30 cellular contexts compared by ENCODE assay signal in genomic region chr18:78526923-78527775, GRCh38.
DNase-seq lines count a peak whose midpoint lies in the region; ATAC-seq and TF ChIP-seq lines count a peak whose summit lies in the region.
"Had no signal": no experiment of that assay in that cellular context is flagged by ENCODE, and none has a peak within 500 bp of the region (broad histone marks: within the 10 kb centered on the region; RNA-seq: fewer than 3 reads in every experiment).

No MANE protein-coding gene starts in this region.

- intact Hi-C loops in heart left ventricle (cut with DNase I), result no loop called here
- intact Hi-C loops in left ventricle myocardium inferior (cut with micrococcal nuclease), result no loop called here
- intact Hi-C loops in upper lobe of right lung (cut with DNase I), result no loop called here

- H3K36me3 Mint-ChIP-seq in mesothelial cell of epicardium, result no peaks in the 10 kb centered on the region
- H3K36me3 Mint-ChIP-seq: activated naive CD4-positive, alpha-beta T cell treated with anti-CD3 and anti-CD28 coated beads, Interleukin-2, amount 50 U/mL, for 72 hours; stimulated activated naive B cell treated with anti-CD40 and anti-IgM and Interleukin-4, amounts not matched to agents 10 μg/mL and 1 μg/mL and 100 μg/mL, for 72 hours had no signal

- peaks cover 39% of the 10 kb centered on the region for H3K4me1 Mint-ChIP-seq in mesothelial cell of epicardium
- H3K4me1 Mint-ChIP-seq: activated CD4-positive, alpha-beta T cell treated with anti-CD3 and anti-CD28 coated beads for 36 hours; activated T-helper 17 cell treated with anti-CD3 and anti-CD28 coated beads, Interleukin-2, amount 50 U/mL, for 72 hours; stimulated activated naive B cell treated with anti-CD40 and anti-IgM and Interleukin-4, amounts not matched to agents 10 μg/mL and 1 μg/mL and 100 μg/mL, for 72 hours; T-helper 17 cell had no signal

- no peak for TF ChIP-seq CTCF in heart left ventricle (IDR thresholded peaks at IDR 0.05)
- no peak for TF ChIP-seq CTCF in left ventricle myocardium inferior (IDR thresholded peaks at IDR 0.05; ENCODE audit: borderline replicate concordance)
- no peak for TF ChIP-seq CTCF in mesothelial cell of epicardium (IDR thresholded peaks at IDR 0.05; ENCODE audit: unreplicated experiment)
- TF ChIP-seq CTCF in upper lobe of right lung (IDR thresholded peaks at IDR 0.05), result no peak
- TF ChIP-seq CTCF in GM20000 (IDR thresholded peaks at IDR 0.05; ENCODE audit: extremely low read depth, missing control alignments), result no peak

- no peak overlapping the region for H3K4me3 Mint-ChIP-seq in mesothelial cell of epicardium
- H3K4me3 Mint-ChIP-seq: activated CD4-positive, alpha-beta T cell treated with anti-CD3 and anti-CD28 coated beads for 36 hours; activated CD8-positive, alpha-beta T cell treated with anti-CD3 and anti-CD28 coated beads for 36 hours; activated T-helper 17 cell treated with anti-CD3 and anti-CD28 coated beads, Interleukin-2, amount 50 U/mL, for 72 hours; stimulated activated naive B cell treated with anti-CD40 and anti-IgM and Interleukin-4, amounts not matched to agents 10 μg/mL and 1 μg/mL and 100 μg/mL, for 72 hours; T-helper 17 cell had no signal

- ATAC-seq in heart left ventricle (peak in 3 of 4 donors; percentile 60 to 71 (median 64)), upper lobe of right lung (peak; percentile 36)
- ATAC-seq: A549; activated CD4-positive, alpha-beta T cell treated with anti-CD3 and anti-CD28 coated beads for 36 hours; activated CD8-positive, alpha-beta T cell treated with anti-CD3 and anti-CD28 coated beads for 36 hours; activated naive CD4-positive, alpha-beta T cell treated with anti-CD3 and anti-CD28 coated beads, Interleukin-2, amount 50 U/mL, for 72 hours; activated T-helper 17 cell treated with anti-CD3 and anti-CD28 coated beads, Interleukin-2, amount 50 U/mL, for 72 hours; stimulated activated naive B cell treated with anti-CD40 and anti-IgM and Interleukin-4, amounts not matched to agents 10 μg/mL and 1 μg/mL and 100 μg/mL, for 72 hours; T-helper 17 cell had no signal

- 49 to 56% (median 54%) methylated on average over 20 of the region's 20 CpGs for whole genome bisulfite sequencing in heart left ventricle, 4 donors

- peaks cover 0 to 6% (median 0%) of the 10 kb centered on the region in 9 donors for H3K27me3 ChIP-seq in heart left ventricle
- H3K27me3 ChIP-seq in left ventricle myocardium inferior (ENCODE audit: low read depth), result peaks cover 62% of the 10 kb centered on the region
- H3K27me3 ChIP-seq in upper lobe of right lung, result no peaks in the 10 kb centered on the region
- H3K27me3 ChIP-seq: colonic mucosa had no signal

- peaks cover 23% of the 10 kb centered on the region for H3K27me3 Mint-ChIP-seq in mesothelial cell of epicardium (ENCODE audit: low read depth)

- H3K4me1 ChIP-seq in heart left ventricle, result peaks cover 0 to 17% (median 6%) of the 10 kb centered on the region in 12 donors
- peaks cover 10% of the 10 kb centered on the region for H3K4me1 ChIP-seq in left ventricle myocardium inferior
- H3K4me1 ChIP-seq in upper lobe of right lung, result peaks cover 14% of the 10 kb centered on the region
- H3K4me1 ChIP-seq: A549, breast epithelium, colonic mucosa had no signal

- H3K27ac ChIP-seq in heart left ventricle, result no peak overlapping the region
- no peak overlapping the region for H3K27ac ChIP-seq in left ventricle myocardium inferior (replicated peaks)
- H3K27ac ChIP-seq in upper lobe of right lung, result no peak overlapping the region
- H3K27ac ChIP-seq: A549, breast epithelium, colonic mucosa, RWPE1, skin epidermis had no signal

- H3K9me3 Mint-ChIP-seq in mesothelial cell of epicardium, result peaks cover 7% of the 10 kb centered on the region
- H3K9me3 Mint-ChIP-seq: activated CD8-positive, alpha-beta T cell treated with anti-CD3 and anti-CD28 coated beads for 36 hours had no signal

- DNase-seq in heart left ventricle (no peak), left ventricle myocardium inferior (no peak), ecto neural progenitor cell (ENCODE audit: low spot score) (peak; percentile 65), mesothelial cell of epicardium (ENCODE audit: low spot score in 2 of 2, unreplicated experiment in 2 of 2) (no peak), upper lobe of right lung (no peak), DMS53 treated with DMSO at 0.1 percent for 48 hours (lab: John Stamatoyannopoulos, UW; ENCODE audit: unreplicated experiment) (no peak), NOMO-1 treated with DMSO at 0.1 percent for 48 hours (lab: John Stamatoyannopoulos, UW; ENCODE audit: unreplicated experiment) (no peak), GM20000 (ENCODE audit: low spot score) (no peak)
- DNase-seq: activated CD4-positive, alpha-beta T cell treated with anti-CD3 and anti-CD28 coated beads for 36 hours; activated CD8-positive, alpha-beta T cell treated with anti-CD3 and anti-CD28 coated beads for 36 hours; amygdala; Calu3; colonic mucosa; DMS79 treated with DMSO at 0.1 percent for 48 hours; effector memory CD4-positive, alpha-beta T cell; GF-D8; IMR-90; NCI-H1694; NCI-H446 treated with DMSO at 0.1 percent for 48 hours; nucleus accumbens; SK-N-SH; stimulated activated naive B cell treated with anti-CD40 and anti-IgM and Interleukin-4, amounts not matched to agents 10 μg/mL and 1 μg/mL and 100 μg/mL, for 72 hours; substantia nigra; T-helper 17 cell had no signal

- H3K4me3 ChIP-seq in heart left ventricle (no peak overlapping the region), left ventricle myocardium inferior (no peak overlapping the region), upper lobe of right lung (no peak overlapping the region)
- H3K4me3 ChIP-seq: A549, breast epithelium, colonic mucosa, skin epidermis had no signal

- H3K27ac Mint-ChIP-seq in mesothelial cell of epicardium, result peak overlapping the region; percentile 66
- H3K27ac Mint-ChIP-seq: activated CD4-positive, alpha-beta T cell treated with anti-CD3 and anti-CD28 coated beads for 36 hours; activated CD8-positive, alpha-beta T cell treated with anti-CD3 and anti-CD28 coated beads for 36 hours; activated naive CD4-positive, alpha-beta T cell treated with anti-CD3 and anti-CD28 coated beads, Interleukin-2, amount 50 U/mL, for 72 hours; activated T-helper 17 cell treated with anti-CD3 and anti-CD28 coated beads, Interleukin-2, amount 50 U/mL, for 72 hours; stimulated activated naive B cell treated with anti-CD40 and anti-IgM and Interleukin-4, amounts not matched to agents 10 μg/mL and 1 μg/mL and 100 μg/mL, for 72 hours; T-helper 17 cell had no signal

- TF ChIP-seq POLR2A in heart left ventricle (IDR thresholded peaks at IDR 0.05), result no peak

- no peaks in the 10 kb centered on the region for H3K36me3 ChIP-seq in heart left ventricle
- no peaks in the 10 kb centered on the region for H3K36me3 ChIP-seq in left ventricle myocardium inferior
- no peaks in the 10 kb centered on the region for H3K36me3 ChIP-seq in upper lobe of right lung
- H3K36me3 ChIP-seq: breast epithelium, colonic mucosa had no signal

- H3K9me3 ChIP-seq in heart left ventricle, result no peaks in the 10 kb centered on the region
- no peaks in the 10 kb centered on the region for H3K9me3 ChIP-seq in left ventricle myocardium inferior (replicated peaks)
- no peaks in the 10 kb centered on the region for H3K9me3 ChIP-seq in upper lobe of right lung
- H3K9me3 ChIP-seq: A549, breast epithelium, colonic mucosa, SK-N-SH had no signal
